In the genomic region with DNA sequence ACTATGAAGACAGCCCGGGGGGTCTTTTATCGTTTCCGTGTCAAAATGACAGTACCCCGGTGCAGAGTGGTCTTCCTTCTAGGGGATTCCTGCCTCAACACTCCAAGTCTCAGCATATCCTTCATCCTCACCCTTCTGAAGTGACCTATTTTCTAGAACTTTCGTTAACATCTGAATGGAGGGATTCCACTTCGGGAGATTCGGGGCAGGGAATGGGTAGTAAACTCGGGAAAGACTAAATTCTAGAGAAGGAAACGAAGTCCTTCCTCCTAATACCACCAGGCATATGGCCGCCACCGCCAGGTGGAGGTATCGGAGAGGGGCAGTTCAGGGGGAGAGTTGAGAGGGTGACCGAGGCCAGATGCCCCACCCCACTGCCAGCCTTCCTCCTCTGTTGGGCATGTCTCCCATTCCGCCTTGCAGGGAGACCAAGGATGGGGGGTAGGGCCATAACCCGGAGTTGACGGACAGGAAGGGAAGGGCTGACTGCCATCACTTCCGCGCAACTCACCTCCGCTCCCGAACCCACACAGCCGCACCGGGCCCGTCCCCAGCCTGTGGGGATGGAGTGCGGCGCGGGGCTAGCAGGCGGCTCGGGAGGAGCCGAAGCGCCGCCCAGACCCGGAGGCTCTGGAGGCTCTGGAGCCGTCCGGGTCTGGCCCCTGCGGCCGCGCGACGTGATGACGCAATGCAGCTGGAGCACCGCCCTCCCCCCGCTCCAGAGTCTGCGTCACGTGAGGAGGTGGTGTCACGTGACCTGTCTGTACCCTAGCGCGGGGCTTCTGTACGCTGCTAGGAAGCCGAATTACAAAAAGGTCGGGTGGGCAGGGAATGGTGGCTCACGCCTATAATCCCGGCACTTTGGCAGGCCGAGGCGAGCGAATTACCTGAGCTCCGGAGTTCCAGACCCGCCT, we compare ENCODE assay signal across 1 cellular context.
TF ChIP-seq lines count a peak whose summit lies in the region.

A gene (minus strand): TSS at position 657 of the 914 bp plus-strand sequence. CDS start 2,072 bp downstream, outside the sequence.

TF ChIP-seq in IMR-90, 13 proteins besides CTCF, POLR2A, EP300 and RAD21 (continued from another document):
- TF ChIP-seq, protein P1, sequence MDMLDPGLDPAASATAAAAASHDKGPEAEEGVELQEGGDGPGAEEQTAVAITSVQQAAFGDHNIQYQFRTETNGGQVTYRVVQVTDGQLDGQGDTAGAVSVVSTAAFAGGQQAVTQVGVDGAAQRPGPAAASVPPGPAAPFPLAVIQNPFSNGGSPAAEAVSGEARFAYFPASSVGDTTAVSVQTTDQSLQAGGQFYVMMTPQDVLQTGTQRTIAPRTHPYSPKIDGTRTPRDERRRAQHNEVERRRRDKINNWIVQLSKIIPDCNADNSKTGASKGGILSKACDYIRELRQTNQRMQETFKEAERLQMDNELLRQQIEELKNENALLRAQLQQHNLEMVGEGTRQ (IDR thresholded peaks at IDR 0.05; ENCODE audit: low read depth, low read length) = peak; percentile 100
- TF ChIP-seq NFE2L2 (IDR thresholded peaks at IDR 0.05; ENCODE audit: low read depth, low read length) = no peak
